In the genomic region with DNA sequence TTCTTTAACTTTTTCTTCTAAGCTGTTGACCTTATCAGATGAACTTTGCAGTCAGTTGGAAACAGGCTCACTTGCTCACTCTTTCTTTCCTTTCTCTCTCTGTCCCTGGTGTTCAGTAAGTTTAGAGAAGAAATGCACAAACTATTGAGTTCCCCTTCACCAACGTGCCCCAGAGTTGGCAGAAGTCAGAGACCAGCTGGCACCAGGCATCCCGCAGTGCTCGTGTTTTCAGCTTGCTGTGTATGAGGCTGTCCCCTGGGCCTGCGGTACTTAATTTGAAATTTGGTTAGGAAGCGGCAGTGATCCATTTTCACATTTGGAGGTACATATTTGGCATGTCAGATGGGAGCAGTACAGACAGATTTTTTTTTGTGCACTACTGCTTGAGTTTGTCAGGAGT, we compare ENCODE assay signal across 18 cellular contexts.
A peak's percentile ranks its signal among the peaks of the same experiment; 100 is the strongest.
DNase-seq lines count a peak whose midpoint lies in the region; ATAC-seq and TF ChIP-seq lines count a peak whose summit lies in the region.
"Had no signal": no experiment of that assay in that cellular context is flagged by ENCODE, and none has a peak within 500 bp of the region (broad histone marks: within the 10 kb centered on the region; RNA-seq: fewer than 3 reads in every experiment).

No MANE protein-coding gene starts in this region.

- intact Hi-C loops in heart right ventricle (cut with DNase I) = loop anchor here in 1 of 10 donors (10.0 kb wide), 2 partner anchors 100 to 110 kb away; no protein-coding TSS in a partner anchor
- intact Hi-C loops in cardiac septum (cut with DNase I) = no loop called here

- no peak overlapping the region for H3K4me3 Mint-ChIP-seq in glutamatergic neuron (ENCODE audit: unreplicated experiment)
- H3K4me3 Mint-ChIP-seq: activated B cell treated with CpG ODN at 0.5 μM for 24 hours, T-helper 17 cell had no signal

- TF ChIP-seq CTCF in heart right ventricle (IDR thresholded peaks at IDR 0.05) = no peak
- no peak for TF ChIP-seq CTCF in glutamatergic neuron (IDR thresholded peaks at IDR 0.05; ENCODE audit: partially characterized antibody, unreplicated experiment)
- no peak for TF ChIP-seq CTCF in thoracic aorta (IDR thresholded peaks at IDR 0.05)

- no peaks in the 10 kb centered on the region for H3K27me3 ChIP-seq in heart right ventricle
- no peaks in the 10 kb centered on the region for H3K27me3 ChIP-seq in thoracic aorta (replicated peaks; ENCODE audit: insufficient read depth)
- H3K27me3 ChIP-seq: heart left ventricle, neutrophil had no signal

- DNase-seq in heart right ventricle = no peak
- no peak for DNase-seq in cardiac septum (ENCODE audit: low spot score)
- peak; percentile 80 for DNase-seq in NCI-H69 (lab: John Stamatoyannopoulos, UW)
- DNase-seq in glutamatergic neuron = peak; percentile 32
- DNase-seq in thoracic aorta (ENCODE audit: low spot score) = no peak
- DNase-seq in KG1 (lab: John Stamatoyannopoulos, UW) = no peak
- DNase-seq: ACHN; activated B cell treated with CpG ODN at 0.5 μM for 24 hours; activated gamma-delta T cell treated with Interleukin-2 at 50 U/mL for 16 hours; heart left ventricle; Kasumi-1; NCI-H2029; NK-92 treated with Interleukin-12 subunit alpha and Interleukin-12 subunit beta, amount 100 ng/mL, for 24 hours; SHP77; T-helper 17 cell had no signal

- no peaks in the 10 kb centered on the region for H3K36me3 Mint-ChIP-seq in glutamatergic neuron (ENCODE audit: unreplicated experiment)

- no peaks in the 10 kb centered on the region for H3K36me3 ChIP-seq in heart right ventricle
- H3K36me3 ChIP-seq in thoracic aorta = no peaks in the 10 kb centered on the region
- H3K36me3 ChIP-seq: heart left ventricle, neutrophil had no signal

- peaks cover 2% of the 10 kb centered on the region for H3K9me3 Mint-ChIP-seq in glutamatergic neuron (ENCODE audit: unreplicated experiment)
- H3K9me3 Mint-ChIP-seq: activated B cell treated with CpG ODN at 0.5 μM for 24 hours had no signal

- ATAC-seq in heart right ventricle (peak in 5 of 8 donors; percentile 41 to 65 (median 47)), thoracic aorta (ENCODE audit: insufficient number of reproducible peaks, low FRiP score, low read depth) (no peak), HG03342 (IDR thresholded peaks at IDR 0.05; ENCODE audit: unreplicated experiment) (no peak), esophagus mucosa (no peak)
- ATAC-seq: T-helper 17 cell had no signal

- no peak overlapping the region for H3K27ac ChIP-seq in heart right ventricle
- H3K27ac ChIP-seq in thoracic aorta = peak overlapping the region; percentile 32 to 37
- H3K27ac ChIP-seq: heart left ventricle, neutrophil had no signal

- peaks cover 0 to 32% (median 18%) of the 10 kb centered on the region in 9 donors for H3K4me1 ChIP-seq in heart right ventricle
- H3K4me1 ChIP-seq in thoracic aorta (ENCODE audit: control insufficient read depth in 1 of 2, low read depth in 2 of 2) = peaks cover 7 to 29% of the 10 kb centered on the region in 2 donors

- WGBS in heart right ventricle, 2 donors = 33 to 35% methylated on average over 5 of the region's 5 CpGs

- H3K4me3 ChIP-seq in heart right ventricle = no peak overlapping the region
- no peak overlapping the region for H3K4me3 ChIP-seq in thoracic aorta
- H3K4me3 ChIP-seq: heart left ventricle had no signal

- H3K9me3 ChIP-seq in heart right ventricle = no peaks in the 10 kb centered on the region
- no peaks in the 10 kb centered on the region for H3K9me3 ChIP-seq in thoracic aorta
- H3K9me3 ChIP-seq: heart left ventricle, neutrophil had no signal

- peaks cover 21% of the 10 kb centered on the region for H3K4me1 Mint-ChIP-seq in glutamatergic neuron (ENCODE audit: low read depth, unreplicated experiment)

- H3K27ac Mint-ChIP-seq in glutamatergic neuron (ENCODE audit: unreplicated experiment) = no peak overlapping the region
- H3K27ac Mint-ChIP-seq: activated B cell treated with CpG ODN at 0.5 μM for 24 hours, T-helper 17 cell had no signal

- H3K27me3 Mint-ChIP-seq in glutamatergic neuron (ENCODE audit: unreplicated experiment) = no peaks in the 10 kb centered on the region
- H3K27me3 Mint-ChIP-seq: activated B cell treated with CpG ODN at 0.5 μM for 24 hours, T-helper 17 cell had no signal

Comparison
In these comparisons a context has a peak if more than half of its experiments do, and no peak if none do; other contexts are left out.
1. ATAC-seq: peak in heart right ventricle (5 of 8); none in thoracic aorta (single experiment), HG03342 (single experiment) and esophagus mucosa (single experiment).
2. DNase-seq: peak in NCI-H69 (single experiment) and glutamatergic neuron (single experiment); none in heart right ventricle (0 of 2), cardiac septum (single experiment), thoracic aorta (single experiment) and KG1 (single experiment).
3. H3K27ac ChIP-seq: peak in thoracic aorta (2 of 2); none in heart right ventricle (0 of 10).